ENCODE assay signal across 8 cellular contexts in genomic region chr22:50532353-50532700, GRCh38. TPM values are rescaled to one million over a fixed set of nuclear protein-coding genes. Genes with fewer than 3 reads are reported as not detected.
DNase-seq lines count a peak whose midpoint lies in the region; ATAC-seq and TF ChIP-seq lines count a peak whose summit lies in the region.

No MANE protein-coding gene starts in this region.

- no peak for ATAC-seq in CD4-positive, CD25-positive, alpha-beta regulatory T cell (ENCODE audit: low read depth in 2 of 2)
- ATAC-seq in GM19035 (IDR thresholded peaks at IDR 0.05; ENCODE audit: unreplicated experiment) (no peak), GM21825 (IDR thresholded peaks at IDR 0.05; ENCODE audit: unreplicated experiment) (no peak)

- no peak overlapping the region for H3K4me3 ChIP-seq in CD4-positive, CD25-positive, alpha-beta regulatory T cell (ENCODE audit: low read depth, low read length)
- peak overlapping the region; percentile 49 for H3K4me3 ChIP-seq in NT2/D1 (ENCODE audit: insufficient read length, low read depth)
- H3K4me3 ChIP-seq in effector memory CD4-positive, alpha-beta T cell (ENCODE audit: insufficient read depth, low read depth, low read length, poor library complexity, severe bottlenecking), result peak overlapping the region; percentile 66

- DNase-seq in CD4-positive, CD25-positive, alpha-beta regulatory T cell, result no peak
- DNase-seq in NT2/D1 (ENCODE audit: low read depth, low spot score), result no peak
- no peak for DNase-seq in effector memory CD4-positive, alpha-beta T cell
- no peak for DNase-seq in nephron progenitor cell
- no peak for DNase-seq in ecto neural progenitor cell (ENCODE audit: low spot score)
- DNase-seq in GM10266 (ENCODE audit: extremely low spot score), result no peak

- H3K36me3 Mint-ChIP-seq in CD4-positive, CD25-positive, alpha-beta regulatory T cell, result no peaks in the 10 kb centered on the region
- peaks cover 8% of the 10 kb centered on the region for H3K36me3 Mint-ChIP-seq in nephron progenitor cell (ENCODE audit: low read depth)

- peak overlapping the region; percentile 96 for H3K27ac ChIP-seq in CD4-positive, CD25-positive, alpha-beta regulatory T cell (ENCODE audit: insufficient read depth, low read length, poor library complexity, severe bottlenecking)
- peak overlapping the region; percentile 97 for H3K27ac ChIP-seq in effector memory CD4-positive, alpha-beta T cell (ENCODE audit: insufficient read depth, low read length, poor library complexity, severe bottlenecking)

- H3K9me3 ChIP-seq in CD4-positive, CD25-positive, alpha-beta regulatory T cell (ENCODE audit: control insufficient read depth in 2 of 2, low read length in 2 of 2), result no peaks in the 10 kb centered on the region
- no peaks in the 10 kb centered on the region for H3K9me3 ChIP-seq in NT2/D1 (ENCODE audit: insufficient read depth, low read length)
- H3K9me3 ChIP-seq in effector memory CD4-positive, alpha-beta T cell (ENCODE audit: control insufficient read depth, low read length), result no peaks in the 10 kb centered on the region

- H3K36me3 ChIP-seq in CD4-positive, CD25-positive, alpha-beta regulatory T cell (ENCODE audit: control insufficient read depth, insufficient read depth, low read length), result no peaks in the 10 kb centered on the region
- no peaks in the 10 kb centered on the region for H3K36me3 ChIP-seq in NT2/D1 (ENCODE audit: insufficient read depth, insufficient read length, low read length)
- H3K36me3 ChIP-seq in effector memory CD4-positive, alpha-beta T cell (ENCODE audit: control insufficient read depth, insufficient read depth, low read length), result no peaks in the 10 kb centered on the region

- peaks cover 0 to 47% (median 22%) of the 10 kb centered on the region in 4 donors for H3K4me1 Mint-ChIP-seq in CD4-positive, CD25-positive, alpha-beta regulatory T cell
- peaks cover 31% of the 10 kb centered on the region for H3K4me1 Mint-ChIP-seq in nephron progenitor cell

- H3K27me3 ChIP-seq in CD4-positive, CD25-positive, alpha-beta regulatory T cell (ENCODE audit: control insufficient read depth, insufficient read depth, low read length), result no peaks in the 10 kb centered on the region
- H3K27me3 ChIP-seq in NT2/D1 (ENCODE audit: insufficient read depth, insufficient read length), result no peaks in the 10 kb centered on the region
- no peaks in the 10 kb centered on the region for H3K27me3 ChIP-seq in effector memory CD4-positive, alpha-beta T cell (replicated peaks; ENCODE audit: control insufficient read depth, insufficient read depth, low read length, poor library complexity, severe bottlenecking)

- peak overlapping the region; percentile 81 to 94 (median 92) for H3K4me3 Mint-ChIP-seq in CD4-positive, CD25-positive, alpha-beta regulatory T cell
- H3K4me3 Mint-ChIP-seq in nephron progenitor cell, result peak overlapping the region; percentile 65

- H3K9ac ChIP-seq in NT2/D1 (ENCODE audit: insufficient read length, low read depth), result peak overlapping the region; percentile 86

- H3K27ac Mint-ChIP-seq in CD4-positive, CD25-positive, alpha-beta regulatory T cell, result peak overlapping the region; percentile 76 to 98 (median 92)
- H3K27ac Mint-ChIP-seq in nephron progenitor cell, result no peak overlapping the region

- H3K9me3 Mint-ChIP-seq in CD4-positive, CD25-positive, alpha-beta regulatory T cell, result no peaks in the 10 kb centered on the region
- H3K9me3 Mint-ChIP-seq in nephron progenitor cell, result no peaks in the 10 kb centered on the region

- peaks cover 54% of the 10 kb centered on the region for H3K4me1 ChIP-seq in CD4-positive, CD25-positive, alpha-beta regulatory T cell (ENCODE audit: control insufficient read depth, insufficient read depth, low read length, poor library complexity, severe bottlenecking)
- peaks cover 2% of the 10 kb centered on the region for H3K4me1 ChIP-seq in NT2/D1 (ENCODE audit: insufficient read depth, insufficient read length)
- H3K4me1 ChIP-seq in effector memory CD4-positive, alpha-beta T cell (ENCODE audit: control insufficient read depth, insufficient read depth, low read length, poor library complexity, severe bottlenecking), result peaks cover 20% of the 10 kb centered on the region

- H3K27me3 Mint-ChIP-seq in CD4-positive, CD25-positive, alpha-beta regulatory T cell, result no peaks in the 10 kb centered on the region
- peaks cover 55% of the 10 kb centered on the region for H3K27me3 Mint-ChIP-seq in nephron progenitor cell (ENCODE audit: low read depth, poor library complexity)

- TF ChIP-seq CTCF in nephron progenitor cell (IDR thresholded peaks at IDR 0.05), result no peak
- TF ChIP-seq CTCF in GM10266 (IDR thresholded peaks at IDR 0.05; ENCODE audit: control insufficient read depth, insufficient read depth, low read depth, missing control alignments), result no peak

RNA-seq across cellular contexts. Expression of gene TYMP, which starts 2.5 kb away (rescaled TPM):
- 46.9 TPM for total RNA-seq in CD4-positive, CD25-positive, alpha-beta regulatory T cell
- polyA plus RNA-seq in CD4-positive, CD25-positive, alpha-beta regulatory T cell, result 10 to 100 TPM; 29.2 to 65.2 (median 44.4) TPM

RNA-seq across cellular contexts. Expression of gene SCO2, which starts 6.9 kb away (rescaled TPM):
- total RNA-seq in CD4-positive, CD25-positive, alpha-beta regulatory T cell, result 14.6 TPM
- 10 to 100 TPM in 1 of 4 donors, 1 to 10 TPM in 3; 6.4 to 10.4 (median 7.7) TPM for polyA plus RNA-seq in CD4-positive, CD25-positive, alpha-beta regulatory T cell

RNA-seq across cellular contexts. Expression of gene KLHDC7B, which starts 13.4 kb away (rescaled TPM):
- total RNA-seq in CD4-positive, CD25-positive, alpha-beta regulatory T cell, result 5.9 TPM
- polyA plus RNA-seq in CD4-positive, CD25-positive, alpha-beta regulatory T cell, result 10 to 100 TPM in 1 of 4 donors, 1 to 10 TPM in 3; 5.6 to 11.7 (median 8.4) TPM

RNA-seq across cellular contexts. Expression of gene NCAPH2, which starts 24.3 kb away (rescaled TPM):
- 112 TPM for total RNA-seq in CD4-positive, CD25-positive, alpha-beta regulatory T cell
- polyA plus RNA-seq in CD4-positive, CD25-positive, alpha-beta regulatory T cell, result 10 to 100 TPM; 35.8 to 43.6 (median 39.8) TPM

RNA-seq across cellular contexts. Expression of gene LMF2, which starts 24.8 kb away (rescaled TPM):
- 113 TPM for total RNA-seq in CD4-positive, CD25-positive, alpha-beta regulatory T cell
- 10 to 100 TPM; 21.5 to 24.2 (median 21.7) TPM for polyA plus RNA-seq in CD4-positive, CD25-positive, alpha-beta regulatory T cell
